ENCODE assay signal across 32 cellular contexts in the genomic region with DNA sequence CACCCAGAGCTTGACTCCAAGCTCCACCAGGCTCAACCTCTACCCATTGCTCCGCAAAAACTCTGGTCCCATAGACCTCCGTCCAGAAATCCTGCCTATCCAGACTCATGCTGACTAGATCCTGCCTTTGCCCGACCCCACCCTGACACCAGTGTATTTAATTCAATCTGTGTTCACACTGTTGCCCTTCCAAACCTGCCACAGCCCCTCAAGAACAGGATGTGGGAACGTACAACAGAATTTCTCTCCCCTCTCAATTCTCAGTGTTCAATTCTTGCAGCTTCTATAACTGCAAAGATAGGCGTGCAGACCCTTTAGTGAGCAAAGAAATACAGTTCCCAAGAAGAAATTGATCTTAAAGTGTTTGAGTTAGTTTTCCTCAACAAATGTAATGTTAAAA.
"Had no signal": no experiment of that assay in that cellular context is flagged by ENCODE, and none has a peak within 500 bp of the region (broad histone marks: within the 10 kb centered on the region; RNA-seq: fewer than 3 reads in every experiment).

No MANE protein-coding gene starts in this region.

- H3K9ac ChIP-seq: neural progenitor cell, parathyroid adenoma had no signal

- H3K9me3 ChIP-seq: ovary, psoas muscle, right lobe of liver, sigmoid colon, suprapubic skin, testis, tibial artery, transverse colon, upper lobe of right lung, uterus had no signal

- ATAC-seq: naive thymus-derived CD4-positive, alpha-beta T cell; psoas muscle; right cardiac atrium; right lobe of liver; stimulated activated memory B cell treated with anti-CD40 and anti-IgM and Interleukin-4, amounts not matched to agents 10 μg/mL and 1 μg/mL and 100 μg/mL, for 72 hours had no signal

- H3K27me3 ChIP-seq: neural progenitor cell, ovary, right lobe of liver, sigmoid colon, spleen, stomach, suprapubic skin, testis, tibial artery, transverse colon, upper lobe of right lung, uterus had no signal

- DNase-seq: naive thymus-derived CD4-positive, alpha-beta T cell; natural killer cell; occipital lobe; ovary; posterior cingulate gyrus; psoas muscle; right cardiac atrium; right lobe of liver; sigmoid colon; small intestine; spleen; stimulated activated CD4-positive, alpha-beta T cell treated with anti-CD3 and anti-CD28 coated beads, Interleukin-12 subunit alpha, Interleukin-12 subunit beta, amount 100 ng/mL, for 4 hours; stimulated activated CD4-positive, alpha-beta T cell treated with anti-CD3 and anti-CD28 coated beads, Interleukin-1b, Interleukin-23, amount 100 ng/mL, for 48 hours; stimulated activated CD4-positive, alpha-beta T cell treated with anti-CD3 and anti-CD28 coated beads, Interleukin-4, amount 100 ng/mL, for 1 hour; stimulated activated CD4-positive, alpha-beta T cell treated with anti-CD3 and anti-CD28 coated beads, Interleukin-4, amount 100 ng/mL, for 4 hours; stimulated activated CD8-positive, alpha-beta memory T cell treated with anti-CD3 and anti-CD28 coated beads, Interleukin-4, amount 100 ng/mL, for 48 hours; stimulated activated naive CD4-positive, alpha-beta T cell; stomach; substantia nigra; testis; tibial artery; transverse colon; upper lobe of right lung; uterus had no signal

- H3K4me1 ChIP-seq: neural progenitor cell, parathyroid adenoma, psoas muscle, right lobe of liver, sigmoid colon, spleen, stomach, suprapubic skin, testis, tibial artery, transverse colon, upper lobe of right lung, uterus had no signal

- H3K36me3 Mint-ChIP-seq: natural killer cell; neural progenitor cell; stimulated activated memory B cell treated with anti-CD40 and anti-IgM and Interleukin-4, amounts not matched to agents 10 μg/mL and 1 μg/mL and 100 μg/mL, for 72 hours had no signal

- H3K27ac Mint-ChIP-seq: naive thymus-derived CD4-positive, alpha-beta T cell; natural killer cell; nephron; neural progenitor cell; progenitor cell of endocrine pancreas; stimulated activated memory B cell treated with anti-CD40 and anti-IgM and Interleukin-4, amounts not matched to agents 10 μg/mL and 1 μg/mL and 100 μg/mL, for 72 hours; stimulated activated naive CD8-positive, alpha-beta T cell treated with anti-CD3 and anti-CD28 coated beads, Interleukin-15, Interleukin-2, amounts not matched to agents 100 ng/mL and 50 ng/mL, for 24 hours; type B pancreatic cell had no signal

- H3K79me2 ChIP-seq: parathyroid adenoma had no signal

- H3K4me2 ChIP-seq: neural progenitor cell had no signal

- H2AFZ ChIP-seq: parathyroid adenoma had no signal

- H3K36me3 ChIP-seq: neural progenitor cell, ovary, right lobe of liver, sigmoid colon, spleen, stomach, suprapubic skin, tibial artery, transverse colon, upper lobe of right lung, uterus had no signal

- H3K4me3 ChIP-seq: neural progenitor cell, ovary, psoas muscle, right lobe of liver, sigmoid colon, spleen, stomach, suprapubic skin, testis, tibial artery, transverse colon, upper lobe of right lung, uterus had no signal

- H3K27ac ChIP-seq: neural progenitor cell, ovary, parathyroid adenoma, psoas muscle, right lobe of liver, sigmoid colon, spleen, stomach, suprapubic skin, testis, tibial artery, transverse colon, upper lobe of right lung, uterus had no signal
